ENCODE assay signal across 17 cellular contexts in genomic region chr7:31690892-31691291, GRCh38. TPM values are rescaled to one million over a fixed set of nuclear protein-coding genes. Genes with fewer than 3 reads are reported as not detected.
DNase-seq lines count a peak whose midpoint lies in the region; ATAC-seq and TF ChIP-seq lines count a peak whose summit lies in the region.
"Had no signal": no experiment of that assay in that cellular context is flagged by ENCODE, and none has a peak within 500 bp of the region (broad histone marks: within the 10 kb centered on the region; RNA-seq: fewer than 3 reads in every experiment).

No MANE protein-coding gene starts in this region.

- no peak for TF ChIP-seq CTCF in glutamatergic neuron (IDR thresholded peaks at IDR 0.05; ENCODE audit: partially characterized antibody, unreplicated experiment)
- TF ChIP-seq CTCF in activated CD8-positive, alpha-beta T cell treated with anti-CD3 and anti-CD28 coated beads for 36 hours (IDR thresholded peaks at IDR 0.05) = no peak

- H3K27ac Mint-ChIP-seq in glutamatergic neuron (ENCODE audit: unreplicated experiment) = peak overlapping the region; percentile 100
- H3K27ac Mint-ChIP-seq in activated CD8-positive, alpha-beta T cell treated with anti-CD3 and anti-CD28 coated beads for 36 hours = no peak overlapping the region
- H3K27ac Mint-ChIP-seq: CD4-positive, CD25-positive, alpha-beta regulatory T cell had no signal

- no peak for ATAC-seq in activated CD8-positive, alpha-beta T cell treated with anti-CD3 and anti-CD28 coated beads for 36 hours
- ATAC-seq: K562 had no signal

- H3K4me1 Mint-ChIP-seq in glutamatergic neuron (ENCODE audit: low read depth, unreplicated experiment) = peaks cover 51% of the 10 kb centered on the region
- no peaks in the 10 kb centered on the region for H3K4me1 Mint-ChIP-seq in activated CD8-positive, alpha-beta T cell treated with anti-CD3 and anti-CD28 coated beads for 36 hours (ENCODE audit: low read depth)
- H3K4me1 Mint-ChIP-seq: CD4-positive, CD25-positive, alpha-beta regulatory T cell had no signal

- DNase-seq in NCI-H2171 treated with DMSO at 0.1 percent for 48 hours (lab: John Stamatoyannopoulos, UW) (peak; percentile 71), NCI-H2171 (lab: John Stamatoyannopoulos, UW) (no peak), NCI-H69 (lab: John Stamatoyannopoulos, UW) (peak; percentile 90), glutamatergic neuron (no peak), foreskin melanocyte (no peak)
- DNase-seq in activated CD4-positive, alpha-beta T cell treated with anti-CD3 and anti-CD28 coated beads, Interleukin-2, amount 50 U/mL, for 1 hour = no peak
- no peak for DNase-seq in activated CD8-positive, alpha-beta T cell treated with anti-CD3 and anti-CD28 coated beads for 36 hours
- DNase-seq: BE2C; Caco-2; CD4-positive, CD25-positive, alpha-beta regulatory T cell; GM23248; NCI-H187 treated with DMSO at 0.1 percent for 48 hours; NCI-H510A treated with DMSO at 0.1 percent for 48 hours; NK-92 treated with Interleukin-12 subunit alpha and Interleukin-12 subunit beta, amount 100 ng/mL, for 24 hours; Peyer's patch had no signal

- POLR2A ChIA-PET in activated CD8-positive, alpha-beta T cell treated with anti-CD3 and anti-CD28 coated beads for 36 hours (lab: Charles Lee) = no interaction called here

- peaks cover 24% of the 10 kb centered on the region for H3K36me3 Mint-ChIP-seq in glutamatergic neuron (ENCODE audit: unreplicated experiment)
- no peaks in the 10 kb centered on the region for H3K36me3 Mint-ChIP-seq in activated CD8-positive, alpha-beta T cell treated with anti-CD3 and anti-CD28 coated beads for 36 hours (ENCODE audit: low read depth)
- H3K36me3 Mint-ChIP-seq: CD4-positive, CD25-positive, alpha-beta regulatory T cell had no signal

- peaks cover 35% of the 10 kb centered on the region for H3K27me3 Mint-ChIP-seq in glutamatergic neuron (ENCODE audit: unreplicated experiment)
- no peaks in the 10 kb centered on the region for H3K27me3 Mint-ChIP-seq in activated CD8-positive, alpha-beta T cell treated with anti-CD3 and anti-CD28 coated beads for 36 hours

- CTCF ChIA-PET in activated CD8-positive, alpha-beta T cell treated with anti-CD3 and anti-CD28 coated beads for 36 hours (lab: Charles Lee) = interaction anchor here (0.7 kb wide), 1 partner anchor 11 kb away, joined by 3 read pairs; no protein-coding TSS in a partner anchor

- H3K4me3 Mint-ChIP-seq in glutamatergic neuron (ENCODE audit: unreplicated experiment) = peak overlapping the region; percentile 99
- H3K4me3 Mint-ChIP-seq in activated CD8-positive, alpha-beta T cell treated with anti-CD3 and anti-CD28 coated beads for 36 hours = no peak overlapping the region
- H3K4me3 Mint-ChIP-seq: CD4-positive, CD25-positive, alpha-beta regulatory T cell had no signal

- intact Hi-C loops in activated CD8-positive, alpha-beta T cell treated with anti-CD3 and anti-CD28 coated beads for 36 hours (cut with micrococcal nuclease) = no loop called here

- peaks cover 45% of the 10 kb centered on the region for H3K9me3 Mint-ChIP-seq in glutamatergic neuron (ENCODE audit: unreplicated experiment)
- no peaks in the 10 kb centered on the region for H3K9me3 Mint-ChIP-seq in activated CD8-positive, alpha-beta T cell treated with anti-CD3 and anti-CD28 coated beads for 36 hours

RNA-seq across cellular contexts. Expression of gene PPP1R17, which starts 3.9 kb away (rescaled TPM):
- 657 TPM for total RNA-seq in glutamatergic neuron (ENCODE audit: unreplicated experiment)
- total RNA-seq in activated CD8-positive, alpha-beta T cell treated with anti-CD3 and anti-CD28 coated beads for 36 hours = not detected
- total RNA-seq: Caco-2; CD4-positive, CD25-positive, alpha-beta regulatory T cell; GM23248; K562; Peyer's patch; SJSA1 had no signal

Comparison
In these comparisons a context has a peak if more than half of its experiments do, and no peak if none do; other contexts are left out.
1. DNase-seq: peak in NCI-H2171 treated with DMSO at 0.1 percent for 48 hours (single experiment) and NCI-H69 (single experiment); none in NCI-H2171 (single experiment), glutamatergic neuron (single experiment), foreskin melanocyte (single experiment), activated CD4-positive, alpha-beta T cell treated with anti-CD3 and anti-CD28 coated beads, Interleukin-2, amount 50 U/mL, for 1 hour (single experiment) and activated CD8-positive, alpha-beta T cell treated with anti-CD3 and anti-CD28 coated beads for 36 hours (single experiment).
2. RNA of gene PPP1R17, which starts 3.9 kb away (total RNA-seq): 657 TPM in glutamatergic neuron (single experiment); not detected in activated CD8-positive, alpha-beta T cell treated with anti-CD3 and anti-CD28 coated beads for 36 hours; every median in the first group is over 100 times any median in the second.